In genomic region chrX:119729408-119730201, GRCh38 we compare ENCODE assay signal across 8 cellular contexts. TPM values are rescaled to one million over a fixed set of nuclear protein-coding genes. Genes with fewer than 3 reads are reported as not detected.
DNase-seq lines count a peak whose midpoint lies in the region; ATAC-seq and TF ChIP-seq lines count a peak whose summit lies in the region.

No MANE protein-coding gene starts in this region.

- no peak overlapping the region for H3K4me3 Mint-ChIP-seq in activated naive CD8-positive, alpha-beta T cell treated with anti-CD3 and anti-CD28 coated beads, Interleukin-2, amount 10 ng/mL, durations not matched to agents 7 days and 5 days

- H3K4me1 ChIP-seq in hepatocyte (ENCODE audit: insufficient read depth), result no peaks in the 10 kb centered on the region

- no peak overlapping the region for H3K27ac ChIP-seq in hepatocyte

- H3K9me2 ChIP-seq in hepatocyte (replicated peaks; ENCODE audit: insufficient read depth), result no peaks in the 10 kb centered on the region

- no peaks in the 10 kb centered on the region for H3K9me3 ChIP-seq in hepatocyte (ENCODE audit: low read depth)

- no peaks in the 10 kb centered on the region for H3K36me3 Mint-ChIP-seq in activated naive CD8-positive, alpha-beta T cell treated with anti-CD3 and anti-CD28 coated beads, Interleukin-2, amount 10 ng/mL, durations not matched to agents 7 days and 5 days

- no peak for ATAC-seq in activated naive CD8-positive, alpha-beta T cell treated with anti-CD3 and anti-CD28 coated beads, Interleukin-2, amount 10 ng/mL, durations not matched to agents 7 days and 5 days (ENCODE audit: low read depth)
- no peak for ATAC-seq in HG02852 (IDR thresholded peaks at IDR 0.05; ENCODE audit: unreplicated experiment)

- H3K27ac Mint-ChIP-seq in activated naive CD8-positive, alpha-beta T cell treated with anti-CD3 and anti-CD28 coated beads, Interleukin-2, amount 10 ng/mL, durations not matched to agents 7 days and 5 days, result no peak overlapping the region

- POLR2A ChIA-PET in activated naive CD8-positive, alpha-beta T cell treated with anti-CD3 and anti-CD28 coated beads, Interleukin-2, amount 10 ng/mL, durations not matched to agents 7 days and 5 days (lab: Charles Lee), result interaction anchor here (0.6 to 3.6 kb wide), 8 partner anchors 36 to 226 kb away, joined by 3 to 22 read pairs (median 5); partner anchors contain the start of genes NKRF, RPL39 and SEPTIN6

- H3K36me3 ChIP-seq in hepatocyte (replicated peaks; ENCODE audit: insufficient read depth, low read depth), result no peaks in the 10 kb centered on the region

- peaks cover 10% of the 10 kb centered on the region for H3K4me1 Mint-ChIP-seq in activated naive CD8-positive, alpha-beta T cell treated with anti-CD3 and anti-CD28 coated beads, Interleukin-2, amount 10 ng/mL, durations not matched to agents 7 days and 5 days

- H3K9me3 Mint-ChIP-seq in activated naive CD8-positive, alpha-beta T cell treated with anti-CD3 and anti-CD28 coated beads, Interleukin-2, amount 10 ng/mL, durations not matched to agents 7 days and 5 days, result no peaks in the 10 kb centered on the region

- peak; percentile 61 for TF ChIP-seq CTCF in hepatocyte (IDR thresholded peaks at IDR 0.05; ENCODE audit: poor library complexity)

- H3K4me3 ChIP-seq in hepatocyte, result no peak overlapping the region

- H3K27me3 Mint-ChIP-seq in activated naive CD8-positive, alpha-beta T cell treated with anti-CD3 and anti-CD28 coated beads, Interleukin-2, amount 10 ng/mL, durations not matched to agents 7 days and 5 days, result no peaks in the 10 kb centered on the region

- WGBS in hepatocyte (ENCODE audit: low lambda C conversion rate, missing lambda C conversion rate), result 53% methylated on average over 14 of the region's 14 CpGs

- H3K4me2 ChIP-seq in hepatocyte, result no peak overlapping the region

- H3K79me2 ChIP-seq in hepatocyte, result no peaks in the 10 kb centered on the region

- H3K27me3 ChIP-seq in hepatocyte, result no peaks in the 10 kb centered on the region

- no peaks in the 10 kb centered on the region for H4K20me1 ChIP-seq in hepatocyte (ENCODE audit: insufficient read depth, poor library complexity, severe bottlenecking)

- DNase-seq in NCI-H2081 (lab: John Stamatoyannopoulos, UW) (peak; percentile 60 to 69), NCI-H2081 treated with DMSO at 0.1 percent for 48 hours (lab: John Stamatoyannopoulos, UW) (no peak), Kasumi-1 (lab: John Stamatoyannopoulos, UW) (peak; percentile 58 to 68), SKM-1 (lab: John Stamatoyannopoulos, UW; ENCODE audit: unreplicated experiment) (peak; percentile 11), hepatocyte (ENCODE audit: low spot score) (peak; percentile 66)
- DNase-seq in activated naive CD8-positive, alpha-beta T cell treated with anti-CD3 and anti-CD28 coated beads, Interleukin-2, amount 10 ng/mL, durations not matched to agents 7 days and 5 days, result peak; percentile 49
- DNase-seq in stimulated activated CD4-positive, alpha-beta T cell treated with anti-CD3 and anti-CD28 coated beads, Interleukin-12 subunit alpha, Interleukin-12 subunit beta, amount 100 ng/mL, for 48 hours (ENCODE audit: low read depth in 2 of 3, low spot score in 1 of 3), result peak; percentile 20 to 71 (median 37)

- no peak overlapping the region for H2AFZ ChIP-seq in hepatocyte

RNA-seq across cellular contexts. Expression of gene SOWAHD, which starts 28.8 kb away (rescaled TPM):
- total RNA-seq in activated naive CD8-positive, alpha-beta T cell treated with anti-CD3 and anti-CD28 coated beads, Interleukin-2, amount 10 ng/mL, durations not matched to agents 7 days and 5 days, result 1 to 10 TPM; 1.7 to 2.1 TPM
- 0.24 and 1.00 TPM in 2 replicates for total RNA-seq in hepatocyte
- 1.3 and 2.0 TPM in 2 replicates for polyA plus RNA-seq in hepatocyte

RNA-seq across cellular contexts. Expression of gene SEPTIN6, which starts 36.6 kb away (rescaled TPM):
- 100 to 1,000 TPM; 257 to 274 TPM for total RNA-seq in activated naive CD8-positive, alpha-beta T cell treated with anti-CD3 and anti-CD28 coated beads, Interleukin-2, amount 10 ng/mL, durations not matched to agents 7 days and 5 days
- total RNA-seq in hepatocyte, result 24.7 and 31.4 TPM in 2 replicates
- 21.3 and 25.3 TPM in 2 replicates for polyA plus RNA-seq in hepatocyte
